Comparison of ENCODE assay signal across 19 cellular contexts in the genomic region with DNA sequence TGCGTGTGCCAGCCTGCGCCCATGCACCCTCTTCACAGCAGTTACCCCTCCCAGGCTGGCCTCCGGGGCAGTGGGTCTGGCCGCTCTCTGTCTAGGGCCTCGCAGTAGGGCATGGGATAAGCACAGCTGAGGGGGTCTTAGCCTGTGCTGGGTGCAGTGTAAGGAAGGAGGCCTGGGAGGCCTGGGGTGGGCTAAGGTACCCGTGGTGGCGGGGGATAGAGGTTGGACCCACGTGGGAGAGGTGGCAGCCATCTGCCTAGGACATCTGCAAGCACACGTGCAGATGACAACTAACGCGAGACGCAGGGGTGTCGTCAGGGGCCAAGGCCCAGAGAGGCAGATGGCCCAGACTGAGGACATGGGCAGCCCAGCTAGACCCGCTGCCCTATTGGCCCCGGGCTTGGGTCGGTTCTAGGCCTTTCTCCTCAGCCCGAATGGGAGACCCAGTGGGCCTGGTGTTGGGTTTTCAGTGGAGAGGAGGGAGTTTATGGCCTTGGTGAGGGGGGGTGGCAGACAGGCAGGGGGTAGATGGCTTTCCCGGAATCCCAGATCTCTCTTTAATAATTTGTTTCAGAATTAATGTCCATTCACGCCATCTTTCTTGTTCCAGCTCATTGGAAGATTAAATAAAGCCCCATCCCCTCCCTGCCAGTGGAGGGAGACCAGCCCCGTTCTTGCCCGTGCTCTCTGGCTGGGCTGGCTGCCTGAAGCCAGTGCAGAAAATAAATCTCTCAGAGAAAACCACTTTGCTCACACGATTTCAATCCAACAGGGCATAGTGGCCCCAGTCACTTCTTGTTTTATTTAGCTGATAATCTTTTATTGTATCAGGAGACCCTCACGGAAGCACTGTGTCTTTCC.
"Had no signal": no experiment of that assay in that cellular context is flagged by ENCODE, and none has a peak within 500 bp of the region (broad histone marks: within the 10 kb centered on the region; RNA-seq: fewer than 3 reads in every experiment).

No MANE protein-coding gene starts in this region.

- H3K36me3 ChIP-seq: esophagus muscularis mucosa, gastroesophageal sphincter, heart right ventricle, suprapubic skin had no signal

- H3K4me1 ChIP-seq: esophagus muscularis mucosa, heart right ventricle, suprapubic skin had no signal

- H3K4me3 ChIP-seq: esophagus muscularis mucosa, gastroesophageal sphincter, heart right ventricle, suprapubic skin had no signal

- H3K9me3 ChIP-seq: esophagus muscularis mucosa, gastroesophageal sphincter, heart right ventricle, suprapubic skin had no signal

- ATAC-seq: activated T-cell treated with anti-CD3 and anti-CD28 coated beads, Interleukin-2, amount 50 U/mL, for 4 hours; gastroesophageal sphincter; naive thymus-derived CD8-positive, alpha-beta T cell; T-helper 17 cell had no signal

- DNase-seq: activated CD4-positive, alpha-beta T cell treated with anti-CD3 and anti-CD28 coated beads, Interleukin-2, amount 50 U/mL, for 1 hour; activated CD4-positive, CD25-positive, alpha-beta regulatory T cell treated with anti-CD3 and anti-CD28 coated beads, Interleukin-2, amount 50 U/mL, for 72 hours; activated CD8-positive, alpha-beta memory T cell treated with anti-CD3 and anti-CD28 coated beads, Interleukin-2, amount 50 U/mL, for 4 hours; activated naive CD4-positive, alpha-beta T cell treated with anti-CD3 and anti-CD28 coated beads, Interleukin-2, amount 10 ng/mL, durations not matched to agents 7 days and 5 days; activated T-cell treated with anti-CD3 and anti-CD28 coated beads, Interleukin-2, amount 50 U/mL, for 4 hours; dermis blood vessel endothelial cell; effector memory CD4-positive, alpha-beta T cell; heart right ventricle; mesenchymal stem cell; occipital lobe; stimulated activated CD4-positive, alpha-beta T cell treated with anti-CD3 and anti-CD28 coated beads, Interleukin-12 subunit alpha, Interleukin-12 subunit beta, amount 100 ng/mL, for 4 hours; stimulated activated CD4-positive, alpha-beta T cell treated with anti-CD3 and anti-CD28 coated beads, Interleukin-1b, Interleukin-23, amount 100 ng/mL, for 48 hours; stimulated activated CD8-positive, alpha-beta memory T cell treated with anti-CD3 and anti-CD28 coated beads, Interleukin-4, amount 100 ng/mL, for 48 hours; T-helper 17 cell had no signal

- H3K27ac ChIP-seq: esophagus muscularis mucosa, gastroesophageal sphincter, heart right ventricle, suprapubic skin, VCaP had no signal

- H3K27me3 ChIP-seq: esophagus muscularis mucosa, gastroesophageal sphincter, heart right ventricle had no signal
